ENCODE assay signal across 1 cellular context in genomic region chr12:120080043-120080400, GRCh38.
TF ChIP-seq lines count a peak whose summit lies in the region.

No MANE protein-coding gene starts in this region.

TF ChIP-seq in SK-N-SH treated with all-trans-retinoic acid at 6 μM for 48 hours, 23 proteins besides CTCF, POLR2A, EP300 and RAD21 (continued from another document):
- TF ChIP-seq TSHZ2 (CRISPR knock-in tag; IDR thresholded peaks at IDR 0.05) (no peak), GLIS3 (CRISPR knock-in tag; IDR thresholded peaks at IDR 0.05) (no peak), CREB5 (CRISPR knock-in tag; IDR thresholded peaks at IDR 0.05; ENCODE audit: low read depth) (no peak), CSDC2 (CRISPR knock-in tag; IDR thresholded peaks at IDR 0.05) (no peak), ZNF70 (CRISPR knock-in tag; IDR thresholded peaks at IDR 0.05) (no peak), TCF4 (CRISPR knock-in tag; IDR thresholded peaks at IDR 0.05; ENCODE audit: borderline replicate concordance) (no peak), POU6F1 (CRISPR knock-in tag; IDR thresholded peaks at IDR 0.05; ENCODE audit: borderline replicate concordance, low read depth) (no peak)
TF ChIP-seq in SK-N-SH treated with all-trans-retinoic acid at 6 μM for 48 hours: peak in this region for 0.
